ENCODE assay signal across 22 cellular contexts in genomic region chr1:222420621-222421020, GRCh38.
DNase-seq lines count a peak whose midpoint lies in the region; ATAC-seq and TF ChIP-seq lines count a peak whose summit lies in the region.
"Had no signal": no experiment of that assay in that cellular context is flagged by ENCODE, and none has a peak within 500 bp of the region (broad histone marks: within the 10 kb centered on the region; RNA-seq: fewer than 3 reads in every experiment).

No MANE protein-coding gene starts in this region.

- no peaks in the 10 kb centered on the region for H3K27me3 ChIP-seq in CD4-positive, CD25-positive, alpha-beta regulatory T cell (ENCODE audit: control insufficient read depth, insufficient read depth, low read length)
- H3K27me3 ChIP-seq: adrenal gland, BLaER1, heart left ventricle had no signal

- no peak for TF ChIP-seq CTCF in GM13977 (IDR thresholded peaks at IDR 0.05; ENCODE audit: extremely low read depth, insufficient read depth, missing control alignments)

- peak; percentile 11 for DNase-seq in activated CD4-positive, alpha-beta T cell treated with anti-CD3 and anti-CD28 coated beads for 36 hours
- DNase-seq in activated CD4-positive, alpha-beta T cell treated with anti-CD3 and anti-CD28 coated beads for 48 hours = no peak
- DNase-seq in CD4-positive, CD25-positive, alpha-beta regulatory T cell = peak in 2 of 3 donors; percentile 73 to 94
- DNase-seq in activated naive CD8-positive, alpha-beta T cell treated with anti-CD3 and anti-CD28 coated beads, Interleukin-2, amount 50 U/mL, for 24 hours = no peak
- DNase-seq in hypothalamus (lab: John Stamatoyannopoulos, UW) = no peak
- no peak for DNase-seq in GM13977 (ENCODE audit: low spot score)
- no peak for DNase-seq in DMS 273 (lab: John Stamatoyannopoulos, UW; ENCODE audit: unreplicated experiment)
- DNase-seq: adrenal gland; caudate nucleus; endodermal cell; heart left ventricle; lower lobe of right lung; NCI-H2107; NCI-H748 treated with DMSO at 0.1 percent for 48 hours; PC-9; stimulated activated CD4-positive, alpha-beta T cell treated with anti-CD3 and anti-CD28 coated beads, Interleukin-4, amount 100 ng/mL, for 4 hours; trophoblast cell had no signal

- H3K27me3 Mint-ChIP-seq in activated CD4-positive, alpha-beta T cell treated with anti-CD3 and anti-CD28 coated beads for 36 hours = no peaks in the 10 kb centered on the region
- peaks cover 4% of the 10 kb centered on the region for H3K27me3 Mint-ChIP-seq in CD4-positive, CD25-positive, alpha-beta regulatory T cell
- no peaks in the 10 kb centered on the region for H3K27me3 Mint-ChIP-seq in T-helper 1 cell treated with Interleukin-12 subunit alpha and Interleukin-12 subunit beta and Interleukin-4 antibody, amounts not matched to agents 30 μg/mL and 1 μg/mL, for 36 hours (ENCODE audit: low read depth)
- no peaks in the 10 kb centered on the region for H3K27me3 Mint-ChIP-seq in activated naive CD8-positive, alpha-beta T cell treated with anti-CD3 and anti-CD28 coated beads, Interleukin-2, amount 50 U/mL, for 24 hours

- CTCF ChIA-PET in activated CD4-positive, alpha-beta T cell treated with anti-CD3 and anti-CD28 coated beads for 36 hours (lab: Charles Lee) = interaction anchor here (1.0 kb wide), 1 partner anchor 34 kb away, joined by 3 read pairs; no protein-coding TSS in a partner anchor

- H3K27ac Mint-ChIP-seq in activated CD4-positive, alpha-beta T cell treated with anti-CD3 and anti-CD28 coated beads for 36 hours = peak overlapping the region; percentile 3
- H3K27ac Mint-ChIP-seq in CD4-positive, CD25-positive, alpha-beta regulatory T cell = peak overlapping the region; percentile 79 to 99 (median 80)
- peak overlapping the region; percentile 63 for H3K27ac Mint-ChIP-seq in T-helper 1 cell treated with Interleukin-12 subunit alpha and Interleukin-12 subunit beta and Interleukin-4 antibody, amounts not matched to agents 30 μg/mL and 1 μg/mL, for 36 hours
- H3K27ac Mint-ChIP-seq in activated naive CD8-positive, alpha-beta T cell treated with anti-CD3 and anti-CD28 coated beads, Interleukin-2, amount 50 U/mL, for 24 hours = peak overlapping the region; percentile 28
- H3K27ac Mint-ChIP-seq: endodermal cell had no signal

- H3K27ac ChIP-seq in CD4-positive, CD25-positive, alpha-beta regulatory T cell (ENCODE audit: insufficient read depth, low read length, poor library complexity, severe bottlenecking) = peak overlapping the region; percentile 60
- H3K27ac ChIP-seq: 22Rv1, adrenal gland, BLaER1, KMS-11, lower lobe of right lung, PC-9 had no signal

- peak; percentile 23 for ATAC-seq in activated CD4-positive, alpha-beta T cell treated with anti-CD3 and anti-CD28 coated beads for 36 hours
- ATAC-seq in CD4-positive, CD25-positive, alpha-beta regulatory T cell (ENCODE audit: low read depth in 2 of 2) = peak; percentile 96 to 97
- ATAC-seq in activated naive CD8-positive, alpha-beta T cell treated with anti-CD3 and anti-CD28 coated beads, Interleukin-2, amount 50 U/mL, for 24 hours = no peak
- ATAC-seq: heart left ventricle, lower lobe of right lung had no signal

- H3K4me3 ChIP-seq in CD4-positive, CD25-positive, alpha-beta regulatory T cell (ENCODE audit: low read depth, low read length) = peak overlapping the region; percentile 64
- H3K4me3 ChIP-seq: adrenal gland, BLaER1, heart left ventricle, lower lobe of right lung, PC-9, skin epidermis had no signal

- intact Hi-C loops in activated CD4-positive, alpha-beta T cell treated with anti-CD3 and anti-CD28 coated beads for 36 hours (cut with DNase I, micrococcal nuclease) = no loop called here

- peaks cover 5 to 8% of the 10 kb centered on the region in 2 experiments for H3K9me3 ChIP-seq in CD4-positive, CD25-positive, alpha-beta regulatory T cell (ENCODE audit: control insufficient read depth in 2 of 2, low read length in 2 of 2)

- H3K36me3 ChIP-seq in CD4-positive, CD25-positive, alpha-beta regulatory T cell (ENCODE audit: control insufficient read depth, insufficient read depth, low read length) = no peaks in the 10 kb centered on the region
- H3K36me3 ChIP-seq: adrenal gland, BLaER1, heart left ventricle, lower lobe of right lung had no signal

- in situ Hi-C loops in GM13977 (cut with MboI; ENCODE audit: low pct_unique_long_range_greater_than_20kb, low sequenced_read_pairs, unreplicated experiment) = no loop called here

- H3K4me3 Mint-ChIP-seq in activated CD4-positive, alpha-beta T cell treated with anti-CD3 and anti-CD28 coated beads for 36 hours = no peak overlapping the region
- peak overlapping the region; percentile 59 to 81 (median 68) for H3K4me3 Mint-ChIP-seq in CD4-positive, CD25-positive, alpha-beta regulatory T cell
- peak overlapping the region; percentile 40 for H3K4me3 Mint-ChIP-seq in T-helper 1 cell treated with Interleukin-12 subunit alpha and Interleukin-12 subunit beta and Interleukin-4 antibody, amounts not matched to agents 30 μg/mL and 1 μg/mL, for 36 hours
- no peak overlapping the region for H3K4me3 Mint-ChIP-seq in activated naive CD8-positive, alpha-beta T cell treated with anti-CD3 and anti-CD28 coated beads, Interleukin-2, amount 50 U/mL, for 24 hours
- H3K4me3 Mint-ChIP-seq: endodermal cell had no signal

- POLR2A ChIA-PET in activated CD4-positive, alpha-beta T cell treated with anti-CD3 and anti-CD28 coated beads for 36 hours (lab: Charles Lee) = interaction anchor here (0.6 kb wide), 1 partner anchor 10 kb away, joined by 4 read pairs; no protein-coding TSS in a partner anchor

- H3K4me1 ChIP-seq in CD4-positive, CD25-positive, alpha-beta regulatory T cell (ENCODE audit: control insufficient read depth, insufficient read depth, low read length, poor library complexity, severe bottlenecking) = peaks cover 48% of the 10 kb centered on the region
- H3K4me1 ChIP-seq: adrenal gland, BLaER1, heart left ventricle, lower lobe of right lung had no signal

- peaks cover 10% of the 10 kb centered on the region for H3K36me3 Mint-ChIP-seq in activated CD4-positive, alpha-beta T cell treated with anti-CD3 and anti-CD28 coated beads for 36 hours (ENCODE audit: low read depth)
- H3K36me3 Mint-ChIP-seq in CD4-positive, CD25-positive, alpha-beta regulatory T cell = peaks cover 18% of the 10 kb centered on the region
- H3K36me3 Mint-ChIP-seq in T-helper 1 cell treated with Interleukin-12 subunit alpha and Interleukin-12 subunit beta and Interleukin-4 antibody, amounts not matched to agents 30 μg/mL and 1 μg/mL, for 36 hours (ENCODE audit: low read depth) = peaks cover 23% of the 10 kb centered on the region
- H3K36me3 Mint-ChIP-seq in activated naive CD8-positive, alpha-beta T cell treated with anti-CD3 and anti-CD28 coated beads, Interleukin-2, amount 50 U/mL, for 24 hours (ENCODE audit: low read depth) = no peaks in the 10 kb centered on the region

- H3K4me1 Mint-ChIP-seq in activated CD4-positive, alpha-beta T cell treated with anti-CD3 and anti-CD28 coated beads for 36 hours = peaks cover 58% of the 10 kb centered on the region
- peaks cover 35 to 80% (median 47%) of the 10 kb centered on the region in 4 donors for H3K4me1 Mint-ChIP-seq in CD4-positive, CD25-positive, alpha-beta regulatory T cell
- peaks cover 33% of the 10 kb centered on the region for H3K4me1 Mint-ChIP-seq in T-helper 1 cell treated with Interleukin-12 subunit alpha and Interleukin-12 subunit beta and Interleukin-4 antibody, amounts not matched to agents 30 μg/mL and 1 μg/mL, for 36 hours (ENCODE audit: low read depth)
- H3K4me1 Mint-ChIP-seq in activated naive CD8-positive, alpha-beta T cell treated with anti-CD3 and anti-CD28 coated beads, Interleukin-2, amount 50 U/mL, for 24 hours = peaks cover 58% of the 10 kb centered on the region
- H3K4me1 Mint-ChIP-seq: endodermal cell had no signal

- peaks cover 22% of the 10 kb centered on the region for H3K9me3 Mint-ChIP-seq in activated CD4-positive, alpha-beta T cell treated with anti-CD3 and anti-CD28 coated beads for 36 hours (ENCODE audit: low read depth)
- H3K9me3 Mint-ChIP-seq in CD4-positive, CD25-positive, alpha-beta regulatory T cell = peaks cover 4 to 36% (median 10%) of the 10 kb centered on the region in 7 donors
- H3K9me3 Mint-ChIP-seq in T-helper 1 cell treated with Interleukin-12 subunit alpha and Interleukin-12 subunit beta and Interleukin-4 antibody, amounts not matched to agents 30 μg/mL and 1 μg/mL, for 36 hours = peaks cover 30% of the 10 kb centered on the region
- peaks cover 17% of the 10 kb centered on the region for H3K9me3 Mint-ChIP-seq in activated naive CD8-positive, alpha-beta T cell treated with anti-CD3 and anti-CD28 coated beads, Interleukin-2, amount 50 U/mL, for 24 hours
- H3K9me3 Mint-ChIP-seq: endodermal cell had no signal

Comparison
In these comparisons a context has a peak if more than half of its experiments do, and no peak if none do; other contexts are left out.
1. DNase-seq: peak in activated CD4-positive, alpha-beta T cell treated with anti-CD3 and anti-CD28 coated beads for 36 hours (single experiment) and CD4-positive, CD25-positive, alpha-beta regulatory T cell (2 of 3); none in activated CD4-positive, alpha-beta T cell treated with anti-CD3 and anti-CD28 coated beads for 48 hours (single experiment), activated naive CD8-positive, alpha-beta T cell treated with anti-CD3 and anti-CD28 coated beads, Interleukin-2, amount 50 U/mL, for 24 hours (single experiment), hypothalamus (0 of 51), GM13977 (single experiment) and DMS 273 (single experiment).
2. H3K27ac Mint-ChIP-seq: peak in every context shown above with its lines; median percentile 80 in CD4-positive, CD25-positive, alpha-beta regulatory T cell; 63 in T-helper 1 cell treated with Interleukin-12 subunit alpha and Interleukin-12 subunit beta and Interleukin-4 antibody, amounts not matched to agents 30 μg/mL and 1 μg/mL, for 36 hours; 28 in activated naive CD8-positive, alpha-beta T cell treated with anti-CD3 and anti-CD28 coated beads, Interleukin-2, amount 50 U/mL, for 24 hours; 3 in activated CD4-positive, alpha-beta T cell treated with anti-CD3 and anti-CD28 coated beads for 36 hours.
3. H3K4me3 Mint-ChIP-seq: peak in CD4-positive, CD25-positive, alpha-beta regulatory T cell (4 of 4) and T-helper 1 cell treated with Interleukin-12 subunit alpha and Interleukin-12 subunit beta and Interleukin-4 antibody, amounts not matched to agents 30 μg/mL and 1 μg/mL, for 36 hours (single experiment); none in activated CD4-positive, alpha-beta T cell treated with anti-CD3 and anti-CD28 coated beads for 36 hours (single experiment) and activated naive CD8-positive, alpha-beta T cell treated with anti-CD3 and anti-CD28 coated beads, Interleukin-2, amount 50 U/mL, for 24 hours (single experiment).